Comparison of ENCODE assay signal across 2 cellular contexts in the genomic region with DNA sequence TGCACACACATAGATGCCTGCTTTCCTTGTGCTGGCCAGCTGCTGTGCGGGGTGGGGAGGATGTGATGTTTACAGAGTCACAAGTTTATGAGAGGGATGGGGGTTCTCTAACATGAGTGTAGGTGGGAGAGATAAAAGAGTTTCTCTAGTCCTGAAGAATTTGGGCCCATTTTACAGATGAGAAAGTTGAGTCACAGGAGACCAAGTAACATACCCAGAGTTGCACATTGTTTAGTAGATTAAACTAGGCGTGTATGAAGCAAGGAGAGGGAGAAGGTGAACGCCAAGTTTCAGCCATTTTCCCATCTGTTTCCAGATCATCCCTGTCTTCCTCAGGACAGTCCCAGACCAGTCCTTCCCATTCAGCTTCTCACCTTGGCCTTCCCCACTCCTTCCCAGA.
TF ChIP-seq lines count a peak whose summit lies in the region.

No MANE protein-coding gene starts in this region.

TF ChIP-seq in IMR-90, 13 proteins besides CTCF, POLR2A, EP300 and RAD21:
- TF ChIP-seq, protein P1, sequence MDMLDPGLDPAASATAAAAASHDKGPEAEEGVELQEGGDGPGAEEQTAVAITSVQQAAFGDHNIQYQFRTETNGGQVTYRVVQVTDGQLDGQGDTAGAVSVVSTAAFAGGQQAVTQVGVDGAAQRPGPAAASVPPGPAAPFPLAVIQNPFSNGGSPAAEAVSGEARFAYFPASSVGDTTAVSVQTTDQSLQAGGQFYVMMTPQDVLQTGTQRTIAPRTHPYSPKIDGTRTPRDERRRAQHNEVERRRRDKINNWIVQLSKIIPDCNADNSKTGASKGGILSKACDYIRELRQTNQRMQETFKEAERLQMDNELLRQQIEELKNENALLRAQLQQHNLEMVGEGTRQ (IDR thresholded peaks at IDR 0.05; ENCODE audit: low read depth, low read length), result no peak
- TF ChIP-seq RCOR1 (IDR thresholded peaks at IDR 0.05; ENCODE audit: insufficient replicate concordance, low read length) (peak; percentile 61), MAFK (IDR thresholded peaks at IDR 0.05; ENCODE audit: low read depth, low read length) (no peak)
- TF ChIP-seq, protein P2, sequence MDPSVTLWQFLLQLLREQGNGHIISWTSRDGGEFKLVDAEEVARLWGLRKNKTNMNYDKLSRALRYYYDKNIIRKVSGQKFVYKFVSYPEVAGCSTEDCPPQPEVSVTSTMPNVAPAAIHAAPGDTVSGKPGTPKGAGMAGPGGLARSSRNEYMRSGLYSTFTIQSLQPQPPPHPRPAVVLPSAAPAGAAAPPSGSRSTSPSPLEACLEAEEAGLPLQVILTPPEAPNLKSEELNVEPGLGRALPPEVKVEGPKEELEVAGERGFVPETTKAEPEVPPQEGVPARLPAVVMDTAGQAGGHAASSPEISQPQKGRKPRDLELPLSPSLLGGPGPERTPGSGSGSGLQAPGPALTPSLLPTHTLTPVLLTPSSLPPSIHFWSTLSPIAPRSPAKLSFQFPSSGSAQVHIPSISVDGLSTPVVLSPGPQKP (IDR thresholded peaks at IDR 0.05; ENCODE audit: borderline replicate concordance, low read depth, low read length), result no peak

TF ChIP-seq in K562, 482 proteins besides CTCF, POLR2A, EP300 and RAD21:
- TF ChIP-seq THRA (IDR thresholded peaks at IDR 0.05) (no peak), ETS2 (tag; IDR thresholded peaks at IDR 0.05; ENCODE audit: borderline replicate concordance, poor library complexity, severe bottlenecking) (no peak), ZNF830 (CRISPR knock-in tag; IDR thresholded peaks at IDR 0.05) (no peak), ZC3H4 (CRISPR knock-in tag; IDR thresholded peaks at IDR 0.05; ENCODE audit: borderline replicate concordance) (no peak), CHD4 (IDR thresholded peaks at IDR 0.05; ENCODE audit: insufficient read depth, insufficient replicate concordance, low read depth, low read length, poor library complexity, severe bottlenecking) (peak; percentile 49), ZFP1 (CRISPR knock-in tag; IDR thresholded peaks at IDR 0.05) (no peak), KDM1A (IDR thresholded peaks at IDR 0.05) (peak in 1 of 2 experiments; percentile 59; a peak in 2 of 4 replicates), TEAD2 (tag; IDR thresholded peaks at IDR 0.05) (no peak), BDP1 (IDR thresholded peaks at IDR 0.05; ENCODE audit: insufficient read depth, insufficient read length) (no peak), HNRNPL (IDR thresholded peaks at IDR 0.05; ENCODE audit: low read depth, low read length) (no peak), ZNF134 (CRISPR knock-in tag; conservative IDR thresholded peaks at IDR 0.05) (no peak), BCOR (IDR thresholded peaks at IDR 0.05) (peak; percentile 81), TFE3 (CRISPR knock-in tag; IDR thresholded peaks at IDR 0.05) (no peak), RBM25 (IDR thresholded peaks at IDR 0.05; ENCODE audit: low read depth, low read length, severe bottlenecking) (peak; percentile 91), ZNF143 (CRISPR knock-in tag; IDR thresholded peaks at IDR 0.05) (no peak), KLF6 (CRISPR knock-in tag; IDR thresholded peaks at IDR 0.05; ENCODE audit: borderline replicate concordance) (no peak), FOXJ2 (tag; IDR thresholded peaks at IDR 0.05) (no peak), KHSRP (IDR thresholded peaks at IDR 0.05) (no peak), ADNP (tag; IDR thresholded peaks at IDR 0.05) (peak; percentile 67)
- TF ChIP-seq, protein P3, sequence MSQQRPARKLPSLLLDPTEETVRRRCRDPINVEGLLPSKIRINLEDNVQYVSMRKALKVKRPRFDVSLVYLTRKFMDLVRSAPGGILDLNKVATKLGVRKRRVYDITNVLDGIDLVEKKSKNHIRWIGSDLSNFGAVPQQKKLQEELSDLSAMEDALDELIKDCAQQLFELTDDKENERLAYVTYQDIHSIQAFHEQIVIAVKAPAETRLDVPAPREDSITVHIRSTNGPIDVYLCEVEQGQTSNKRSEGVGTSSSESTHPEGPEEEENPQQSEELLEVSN (IDR thresholded peaks at IDR 0.05; ENCODE audit: borderline replicate concordance in 1 of 2, extremely low read depth in 1 of 2, insufficient read depth in 1 of 2, insufficient read length in 1 of 2, low read depth in 1 of 2, low read length in 1 of 2, poor library complexity in 1 of 2, severe bottlenecking in 1 of 2), result no peak
